In genomic region chr9:121640076-121640475, GRCh38 we compare ENCODE assay signal across 8 cellular contexts. TPM values are rescaled to one million over a fixed set of nuclear protein-coding genes. Genes with fewer than 3 reads are reported as not detected.
A peak's percentile ranks its signal among the peaks of the same experiment; 100 is the strongest.
DNase-seq lines count a peak whose midpoint lies in the region; ATAC-seq and TF ChIP-seq lines count a peak whose summit lies in the region.

No MANE protein-coding gene starts in this region.

- TF ChIP-seq CTCF in spleen (IDR thresholded peaks at IDR 0.05 in 8 of 11, conservative IDR thresholded peaks at IDR 0.05 in 3 of 11), result peak in 8 of 11 experiments; percentile 22 to 66 (median 46)

- intact Hi-C loops in left ventricle myocardium superior (cut with micrococcal nuclease), result no loop called here
- intact Hi-C loops in spleen (cut with DNase I; ENCODE audit: low total_unique reads), result no loop called here

- peak; percentile 89 for DNase-seq in D341Med (ENCODE audit: low spot score)
- peak; percentile 87 for DNase-seq in HuH-7 (ENCODE audit: low spot score)
- peak; percentile 51 to 57 for DNase-seq in activated T-cell treated with anti-CD3 and anti-CD28 coated beads, Interleukin-2, amount 50 U/mL, for 72 hours
- peak; percentile 79 for DNase-seq in left ventricle myocardium superior
- DNase-seq in spleen, result no peak
- DNase-seq in activated gamma-delta T cell treated with Interleukin-2 at 50 U/mL for 16 hours, result no peak
- DNase-seq in NCI-H2081 (lab: John Stamatoyannopoulos, UW), result no peak

- H3K9me3 Mint-ChIP-seq in activated T-cell treated with anti-CD3 and anti-CD28 coated beads, Interleukin-2, amount 50 U/mL, for 72 hours, result no peaks in the 10 kb centered on the region

- H3K4me3 ChIP-seq in spleen, result no peak overlapping the region

- H3K4me1 Mint-ChIP-seq in activated T-cell treated with anti-CD3 and anti-CD28 coated beads, Interleukin-2, amount 50 U/mL, for 72 hours (ENCODE audit: low read depth), result peaks cover 4% of the 10 kb centered on the region

- no peaks in the 10 kb centered on the region for H3K36me3 Mint-ChIP-seq in activated T-cell treated with anti-CD3 and anti-CD28 coated beads, Interleukin-2, amount 50 U/mL, for 72 hours (ENCODE audit: insufficient read depth in 2 of 2)

- H3K4me3 Mint-ChIP-seq in activated T-cell treated with anti-CD3 and anti-CD28 coated beads, Interleukin-2, amount 50 U/mL, for 72 hours, result no peak overlapping the region

- no peak overlapping the region for H3K27ac Mint-ChIP-seq in activated T-cell treated with anti-CD3 and anti-CD28 coated beads, Interleukin-2, amount 50 U/mL, for 72 hours

- H3K27ac ChIP-seq in spleen, result no peak overlapping the region

- H3K36me3 ChIP-seq in spleen, result no peaks in the 10 kb centered on the region

- peak; percentile 59 to 67 for ATAC-seq in activated T-cell treated with anti-CD3 and anti-CD28 coated beads, Interleukin-2, amount 50 U/mL, for 72 hours (replicated peaks in 1 of 2)
- ATAC-seq in left ventricle myocardium superior, result peak; percentile 67
- ATAC-seq in GM21381 (IDR thresholded peaks at IDR 0.05; ENCODE audit: unreplicated experiment), result no peak

- H3K27me3 Mint-ChIP-seq in activated T-cell treated with anti-CD3 and anti-CD28 coated beads, Interleukin-2, amount 50 U/mL, for 72 hours (ENCODE audit: low read depth), result peaks cover 13% of the 10 kb centered on the region

- H3K9me3 ChIP-seq in spleen, result peaks cover 0 to 3% (median 0%) of the 10 kb centered on the region in 8 donors

- H3K4me1 ChIP-seq in spleen, result peaks cover 0 to 32% (median 11%) of the 10 kb centered on the region in 6 donors

- peaks cover 0 to 10% (median 0%) of the 10 kb centered on the region in 7 donors for H3K27me3 ChIP-seq in spleen (replicated peaks in 1 of 7)

- no peak for TF ChIP-seq POLR2A in spleen (IDR thresholded peaks at IDR 0.05)

- 68 to 92% (median 74%) methylated on average over 9 of the region's 9 CpGs for WGBS in spleen, 5 donors

RNA-seq across cellular contexts. Expression of gene DAB2IP, which starts 11.4 kb away (rescaled TPM):
- under 1 TPM; 0.35 to 0.74 TPM for total RNA-seq in activated T-cell treated with anti-CD3 and anti-CD28 coated beads, Interleukin-2, amount 50 U/mL, for 72 hours
- 54.8 TPM for total RNA-seq in left ventricle myocardium superior
- total RNA-seq in spleen, result 10 to 100 TPM; 34.1 to 83.0 (median 48.5) TPM
- polyA plus RNA-seq in spleen, result 10 to 100 TPM in 1 of 3 donors, 1 to 10 TPM in 2; 5.0 to 24.2 (median 6.0) TPM

Comparison
In these comparisons a context has a peak if more than half of its experiments do, and no peak if none do; other contexts are left out.
1. DNase-seq: peak in D341Med (single experiment), HuH-7 (single experiment), activated T-cell treated with anti-CD3 and anti-CD28 coated beads, Interleukin-2, amount 50 U/mL, for 72 hours (2 of 2) and left ventricle myocardium superior (single experiment); none in spleen (single experiment), activated gamma-delta T cell treated with Interleukin-2 at 50 U/mL for 16 hours (single experiment) and NCI-H2081 (0 of 2).
2. RNA of gene DAB2IP, which starts 11.4 kb away (total RNA-seq): 54.8 TPM in left ventricle myocardium superior (single experiment) and 34.1 to 83.0 TPM in spleen; 0.35 to 0.74 TPM in activated T-cell treated with anti-CD3 and anti-CD28 coated beads, Interleukin-2, amount 50 U/mL, for 72 hours; every median in the first group is over 10 times any median in the second.